16 cellular contexts compared by ENCODE assay signal in the genomic region with DNA sequence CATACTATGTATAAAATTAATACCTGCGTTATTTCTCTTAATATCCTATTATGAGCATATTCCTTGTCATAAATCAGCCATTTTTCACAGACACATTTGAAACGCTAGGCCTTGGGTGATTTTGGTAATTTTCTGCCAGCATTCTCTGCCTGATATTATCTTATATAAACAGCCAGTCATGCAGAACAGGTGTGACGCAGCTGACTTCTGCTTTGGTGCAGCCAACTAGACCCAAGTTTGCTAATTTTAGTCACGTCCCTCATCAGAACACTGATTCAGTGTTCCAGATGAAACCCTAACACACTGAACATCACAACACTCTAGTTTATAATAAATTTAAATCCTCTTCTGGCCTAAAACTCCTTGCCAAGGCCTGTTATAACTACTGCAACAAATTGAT.
DNase-seq lines count a peak whose midpoint lies in the region; ATAC-seq, FAIRE-seq and TF ChIP-seq lines count a peak whose summit lies in the region.
"Had no signal": no experiment of that assay in that cellular context is flagged by ENCODE, and none has a peak within 500 bp of the region (broad histone marks: within the 10 kb centered on the region; RNA-seq: fewer than 3 reads in every experiment).

No MANE protein-coding gene starts in this region.

- no peaks in the 10 kb centered on the region for H3K79me1 ChIP-seq in mesenchymal stem cell (replicated peaks; ENCODE audit: low read length, poor library complexity, severe bottlenecking)

- no peak for TF ChIP-seq EP300 in A549 (IDR thresholded peaks at IDR 0.05)

- TF ChIP-seq RAD21 in A549 (conservative IDR thresholded peaks at IDR 0.05 in 1 of 2, IDR thresholded peaks at IDR 0.05 in 1 of 2), result no peak

- no peak overlapping the region for H4K91ac ChIP-seq in mesenchymal stem cell (ENCODE audit: low read length)

- H3K9ac ChIP-seq in Karpas-422 (ENCODE audit: low read length), result no peak overlapping the region
- H3K9ac ChIP-seq in mesenchymal stem cell (ENCODE audit: low read length), result no peak overlapping the region

- H3K14ac ChIP-seq in mesenchymal stem cell (ENCODE audit: low read length in 2 of 2), result no peak overlapping the region

- H2AK5ac ChIP-seq in mesenchymal stem cell (ENCODE audit: low read length, severe bottlenecking), result no peak overlapping the region

- H2AFZ ChIP-seq in Karpas-422 (ENCODE audit: low read length), result peak overlapping the region; percentile 64
- H2AFZ ChIP-seq in OCI-LY7 (ENCODE audit: low read length), result peak overlapping the region; percentile 71
- H2AFZ ChIP-seq in mesenchymal stem cell (ENCODE audit: low read depth, low read length), result no peak overlapping the region

- H3K23ac ChIP-seq in mesenchymal stem cell (ENCODE audit: low read length in 2 of 2), result no peak overlapping the region

- TF ChIP-seq CTCF in A549 (IDR thresholded peaks at IDR 0.05), result no peak
- no peak for TF ChIP-seq CTCF in OCI-LY7 (conservative IDR thresholded peaks at IDR 0.05; ENCODE audit: low read length)

- H3K27me3 ChIP-seq in Karpas-422 (ENCODE audit: low read length) (no peaks in the 10 kb centered on the region), mesenchymal stem cell (ENCODE audit: control insufficient read depth in 1 of 2, insufficient read depth in 1 of 2, low read length in 2 of 2) (no peaks in the 10 kb centered on the region)
- H3K27me3 ChIP-seq: tibial artery had no signal

- TF ChIP-seq POLR2A in A549 (IDR thresholded peaks at IDR 0.05; ENCODE audit: low read length), result no peak

- H4K8ac ChIP-seq in mesenchymal stem cell (ENCODE audit: low read length), result no peak overlapping the region

- CTCF ChIA-PET in A549 (lab: Yijun Ruan, JAX) (no interaction called here), OCI-LY7 (lab: Charles Lee; ENCODE audit: unreplicated experiment) (no interaction called here)

- POLR2A ChIA-PET in A549 (lab: Yijun Ruan, JAX), result no interaction called here
- POLR2A ChIA-PET in OCI-LY7 (lab: Charles Lee), result no interaction called here

- H2BK120ac ChIP-seq in mesenchymal stem cell (ENCODE audit: low read depth, low read length), result no peak overlapping the region

- H2BK12ac ChIP-seq in mesenchymal stem cell (ENCODE audit: low read length in 2 of 2), result no peak overlapping the region

- no peaks in the 10 kb centered on the region for H4K20me1 ChIP-seq in Karpas-422 (ENCODE audit: insufficient read depth, low read depth, low read length)
- no peaks in the 10 kb centered on the region for H4K20me1 ChIP-seq in OCI-LY7 (ENCODE audit: insufficient read depth, low read length)

- intact Hi-C loops in OCI-LY7 (cut with micrococcal nuclease; ENCODE audit: unreplicated experiment), result no loop called here
- intact Hi-C loops in posterior vena cava (cut with DNase I), result no loop called here

- H3K4me2 ChIP-seq in A549, result no peak overlapping the region
- peak overlapping the region; percentile 50 for H3K4me2 ChIP-seq in Karpas-422 (ENCODE audit: low read depth, low read length, poor library complexity, severe bottlenecking)
- H3K4me2 ChIP-seq in OCI-LY7 (ENCODE audit: low read length), result peak overlapping the region; percentile 38
- H3K4me2 ChIP-seq in mesenchymal stem cell (ENCODE audit: low read length, poor library complexity, severe bottlenecking), result no peak overlapping the region

- no peak overlapping the region for H2BK15ac ChIP-seq in mesenchymal stem cell (ENCODE audit: low read depth, poor library complexity, severe bottlenecking)

- H3K18ac ChIP-seq in mesenchymal stem cell (ENCODE audit: low read depth in 1 of 2, low read length in 2 of 2), result no peak overlapping the region

- no peaks in the 10 kb centered on the region for H3K9me2 ChIP-seq in Karpas-422 (replicated peaks; ENCODE audit: insufficient read depth, low read length)
- no peaks in the 10 kb centered on the region for H3K9me2 ChIP-seq in OCI-LY7 (ENCODE audit: insufficient read depth, low read length)

- H3K9me3 ChIP-seq in A549 (no peaks in the 10 kb centered on the region), Karpas-422 (ENCODE audit: low read length) (no peaks in the 10 kb centered on the region), OCI-LY7 (ENCODE audit: low read length) (no peaks in the 10 kb centered on the region), mesenchymal stem cell (ENCODE audit: control insufficient read depth, low read length) (no peaks in the 10 kb centered on the region)
- H3K9me3 ChIP-seq: tibial artery had no signal

- H3K27ac ChIP-seq in A549 (no peak overlapping the region), Karpas-422 (ENCODE audit: low read length) (peak overlapping the region; percentile 17), OCI-LY7 (ENCODE audit: low read depth, low read length, poor library complexity, severe bottlenecking) (no peak overlapping the region), mesenchymal stem cell (ENCODE audit: low read length, poor library complexity, severe bottlenecking) (no peak overlapping the region)
- H3K27ac ChIP-seq: tibial artery had no signal

- no peaks in the 10 kb centered on the region for H3K36me3 ChIP-seq in Karpas-422 (ENCODE audit: insufficient read depth, low read length)
- no peaks in the 10 kb centered on the region for H3K36me3 ChIP-seq in OCI-LY7 (ENCODE audit: insufficient read depth, low read length)
- H3K36me3 ChIP-seq in mesenchymal stem cell (ENCODE audit: control insufficient read depth in 1 of 2, insufficient read depth in 2 of 2, low read depth in 1 of 2, low read length in 2 of 2), result no peaks in the 10 kb centered on the region
- H3K36me3 ChIP-seq: tibial artery had no signal

- H3K79me2 ChIP-seq in Karpas-422 (ENCODE audit: low read length) (no peaks in the 10 kb centered on the region), OCI-LY7 (ENCODE audit: insufficient read depth, low read depth, low read length) (no peaks in the 10 kb centered on the region)

- no peaks in the 10 kb centered on the region for H3K4me1 ChIP-seq in A549
- H3K4me1 ChIP-seq in Karpas-422 (ENCODE audit: low read length), result peaks cover 21% of the 10 kb centered on the region
- H3K4me1 ChIP-seq in OCI-LY7 (ENCODE audit: insufficient read depth, low read length, poor library complexity, severe bottlenecking), result peaks cover 11% of the 10 kb centered on the region
- no peaks in the 10 kb centered on the region for H3K4me1 ChIP-seq in mesenchymal stem cell (ENCODE audit: control insufficient read depth, insufficient read depth, low read depth, low read length)

- no TSS peak for BruUV-seq in OCI-LY7 (replicated peaks; lab: Mats Ljungman, UMichigan)

- ATAC-seq in A549 (no peak), GM18858 (IDR thresholded peaks at IDR 0.05; ENCODE audit: unreplicated experiment) (no peak)
- ATAC-seq: activated T-helper 17 cell treated with anti-CD3 and anti-CD28 coated beads, Interleukin-2, amount 50 U/mL, for 72 hours; left colon had no signal

- no peak overlapping the region for H3K4ac ChIP-seq in mesenchymal stem cell (ENCODE audit: low read depth in 1 of 2, low read length in 2 of 2)

- WGBS in A549 (ENCODE audit: missing lambda C conversion rate), result 27% methylated on average over 4 of the region's 4 CpGs
- 91% methylated on average over 4 of the region's 4 CpGs for WGBS in mesenchymal stem cell

- DNase-seq in A549 (ENCODE audit: low read depth in 1 of 2, low spot score in 1 of 2) (no peak), Karpas-422 (peak; percentile 79), OCI-LY7 (ENCODE audit: low spot score) (peak; percentile 41), left kidney (ENCODE audit: low read depth, low spot score) (peak; percentile 36), mesenchymal stem cell (no peak), posterior vena cava (ENCODE audit: low spot score) (no peak)
- no peak for DNase-seq in activated CD8-positive, alpha-beta memory T cell treated with anti-CD3 and anti-CD28 coated beads, Interleukin-2, amount 50 U/mL, for 4 hours
- DNase-seq: activated CD4-positive, alpha-beta memory T cell treated with anti-CD3 and anti-CD28 coated beads for 36 hours; amniotic stem cell; Calu3; glutamatergic neuron; left colon; tibial artery had no signal

- H3K4me3 ChIP-seq in A549 (no peak overlapping the region), Karpas-422 (ENCODE audit: low read length) (no peak overlapping the region), OCI-LY7 (ENCODE audit: low read depth, low read length, poor library complexity, severe bottlenecking) (peak overlapping the region; percentile 12), mesenchymal stem cell (ENCODE audit: insufficient read depth in 1 of 2, low read depth in 1 of 2, low read length in 2 of 2) (no peak overlapping the region)
- H3K4me3 ChIP-seq: tibial artery had no signal

- no peak overlapping the region for H2BK5ac ChIP-seq in mesenchymal stem cell (ENCODE audit: low read depth, low read length, poor library complexity, severe bottlenecking)

- FAIRE-seq in A549 (lab: Jason Lieb, UNC), result no peak
- FAIRE-seq: colon had no signal

TF ChIP-seq in A549, 52 proteins besides CTCF, POLR2A, EP300 and RAD21:
- TF ChIP-seq NFE2L2 (conservative IDR thresholded peaks at IDR 0.05; ENCODE audit: low read length), result 0 out of 2 replicates have a peak, but pooled peaks have one; percentile 9
- TF ChIP-seq CBX2 (IDR thresholded peaks at IDR 0.05; ENCODE audit: borderline replicate concordance, low read depth), result no peak
- TF ChIP-seq, protein P1, sequence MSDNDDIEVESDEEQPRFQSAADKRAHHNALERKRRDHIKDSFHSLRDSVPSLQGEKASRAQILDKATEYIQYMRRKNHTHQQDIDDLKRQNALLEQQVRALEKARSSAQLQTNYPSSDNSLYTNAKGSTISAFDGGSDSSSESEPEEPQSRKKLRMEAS (IDR thresholded peaks at IDR 0.05), result no peak
TF ChIP-seq in A549: peak in this region for 1.

Comparison
In these comparisons a context has a peak if more than half of its experiments do, and no peak if none do; other contexts are left out.
1. DNase-seq: peak in Karpas-422 (single experiment), OCI-LY7 (single experiment) and left kidney (single experiment); none in A549 (0 of 2), activated CD8-positive, alpha-beta memory T cell treated with anti-CD3 and anti-CD28 coated beads, Interleukin-2, amount 50 U/mL, for 4 hours (single experiment), mesenchymal stem cell (single experiment) and posterior vena cava (single experiment).
2. H3K4me2 ChIP-seq: peak in Karpas-422 (single experiment) and OCI-LY7 (single experiment); none in A549 (single experiment) and mesenchymal stem cell (single experiment).